ENCODE assay signal across 9 cellular contexts in genomic region chr19:49018388-49019241, GRCh38. TPM values are rescaled to one million over a fixed set of nuclear protein-coding genes. Genes with fewer than 3 reads are reported as not detected.
DNase-seq lines count a peak whose midpoint lies in the region; ATAC-seq, FAIRE-seq and TF ChIP-seq lines count a peak whose summit lies in the region.
"Not testable (repeated sequence)": the region's sequence is repeated elsewhere in the genome, so short reads cannot be mapped to it uniquely, and the experiment has no call there.
"Had no signal": no experiment of that assay in that cellular context is flagged by ENCODE, and none has a peak within 500 bp of the region (broad histone marks: within the 10 kb centered on the region; RNA-seq: fewer than 3 reads in every experiment).

No MANE protein-coding gene starts in this region.

- DNase-seq in AG09309 (ENCODE audit: low read depth); GM19239 (ENCODE audit: insufficient read length, low spot score); OCI-LY7 (ENCODE audit: low spot score); hepatocyte (ENCODE audit: low spot score): not testable (repeated sequence)
- peak; percentile 36 for DNase-seq in activated T-cell treated with anti-CD3 and anti-CD28 coated beads, Interleukin-2, amount 50 U/mL, for 1 hour
- DNase-seq in colonic mucosa = peak; percentile 32
- peak in 3 of 10 donors; percentile 33 to 48 (median 40) for DNase-seq in naive thymus-derived CD8-positive, alpha-beta T cell

- peaks cover 43% of the 10 kb centered on the region for H3K4me1 ChIP-seq in OCI-LY7 (ENCODE audit: insufficient read depth, low read length, poor library complexity, severe bottlenecking)
- H3K4me1 ChIP-seq in colonic mucosa; hepatocyte (ENCODE audit: insufficient read depth): not testable (repeated sequence)

- intact Hi-C loops in OCI-LY7 (cut with micrococcal nuclease; ENCODE audit: unreplicated experiment); colonic mucosa (cut with DNase I): not testable (repeated sequence)

- not testable (repeated sequence) for BruUV-seq in OCI-LY7 (replicated peaks; lab: Mats Ljungman, UMichigan)

- peaks cover 28% of the 10 kb centered on the region for H3K36me3 ChIP-seq in OCI-LY7 (ENCODE audit: insufficient read depth, low read length)
- not testable (repeated sequence) for H3K36me3 ChIP-seq in colonic mucosa; hepatocyte (replicated peaks; ENCODE audit: insufficient read depth, low read depth)

- TF ChIP-seq CTCF in AG09309 (IDR thresholded peaks at IDR 0.05; ENCODE audit: control insufficient read depth, insufficient read depth, low read depth, low read length, missing control alignments); OCI-LY7 (conservative IDR thresholded peaks at IDR 0.05; ENCODE audit: low read length); colonic mucosa (IDR thresholded peaks at IDR 0.05); hepatocyte (IDR thresholded peaks at IDR 0.05; ENCODE audit: poor library complexity): not testable (repeated sequence)

- not testable (repeated sequence) for H3K79me2 ChIP-seq in OCI-LY7 (ENCODE audit: insufficient read depth, low read depth, low read length); hepatocyte

- CTCF ChIA-PET in OCI-LY7 (lab: Charles Lee; ENCODE audit: unreplicated experiment) = not testable (repeated sequence)

- peak; percentile 32 to 34 for ATAC-seq in naive thymus-derived CD8-positive, alpha-beta T cell
- ATAC-seq in stimulated activated memory B cell treated with anti-CD40 and anti-IgM and Interleukin-4, amounts not matched to agents 10 μg/mL and 1 μg/mL and 100 μg/mL, for 72 hours = not testable (repeated sequence)

- peaks cover 10 to 35% (median 24%) of the 10 kb centered on the region in 4 donors for H3K4me1 Mint-ChIP-seq in naive thymus-derived CD8-positive, alpha-beta T cell
- peaks cover 30% of the 10 kb centered on the region for H3K4me1 Mint-ChIP-seq in stimulated activated memory B cell treated with anti-CD40 and anti-IgM and Interleukin-4, amounts not matched to agents 10 μg/mL and 1 μg/mL and 100 μg/mL, for 72 hours

- H2AFZ ChIP-seq in OCI-LY7 (ENCODE audit: low read length) = not testable (repeated sequence)
- H2AFZ ChIP-seq in hepatocyte = peak overlapping the region; percentile 6

- H3K4me3 ChIP-seq in AG09309 (ENCODE audit: control insufficient read depth, low read depth, low read length) (peak overlapping the region; percentile 39), OCI-LY7 (ENCODE audit: low read depth, low read length, poor library complexity, severe bottlenecking) (peak overlapping the region; percentile 45), colonic mucosa (peak overlapping the region; percentile 31)
- H3K4me3 ChIP-seq in hepatocyte = not testable (repeated sequence)

- peak; percentile 77 for FAIRE-seq in GM19239 (lab: Jason Lieb, UNC)

- not testable (repeated sequence) for H3K27me3 Mint-ChIP-seq in naive thymus-derived CD8-positive, alpha-beta T cell; stimulated activated memory B cell treated with anti-CD40 and anti-IgM and Interleukin-4, amounts not matched to agents 10 μg/mL and 1 μg/mL and 100 μg/mL, for 72 hours

- H3K27ac Mint-ChIP-seq in naive thymus-derived CD8-positive, alpha-beta T cell = peak overlapping the region in 8 of 10 donors; percentile 40 to 85 (median 67)
- peak overlapping the region; percentile 61 for H3K27ac Mint-ChIP-seq in stimulated activated memory B cell treated with anti-CD40 and anti-IgM and Interleukin-4, amounts not matched to agents 10 μg/mL and 1 μg/mL and 100 μg/mL, for 72 hours

- not testable (repeated sequence) for H3K27ac ChIP-seq in OCI-LY7 (ENCODE audit: low read depth, low read length, poor library complexity, severe bottlenecking); colonic mucosa; hepatocyte

- H3K9me3 Mint-ChIP-seq in naive thymus-derived CD8-positive, alpha-beta T cell; stimulated activated memory B cell treated with anti-CD40 and anti-IgM and Interleukin-4, amounts not matched to agents 10 μg/mL and 1 μg/mL and 100 μg/mL, for 72 hours: not testable (repeated sequence)

- not testable (repeated sequence) for H3K9me3 ChIP-seq in OCI-LY7 (ENCODE audit: low read length); colonic mucosa; hepatocyte (ENCODE audit: low read depth)

- H3K9me2 ChIP-seq in OCI-LY7 (ENCODE audit: insufficient read depth, low read length); hepatocyte (replicated peaks; ENCODE audit: insufficient read depth): not testable (repeated sequence)

- H3K9ac ChIP-seq in colonic mucosa (ENCODE audit: low read depth in 2 of 2, low read length in 2 of 2) = peak overlapping the region; percentile 46 to 56

- not testable (repeated sequence) for H3K27me3 ChIP-seq in colonic mucosa
- H3K27me3 ChIP-seq in hepatocyte = peaks cover 27% of the 10 kb centered on the region

- peak overlapping the region; percentile 81 to 95 (median 90) for H3K4me3 Mint-ChIP-seq in naive thymus-derived CD8-positive, alpha-beta T cell
- H3K4me3 Mint-ChIP-seq in stimulated activated memory B cell treated with anti-CD40 and anti-IgM and Interleukin-4, amounts not matched to agents 10 μg/mL and 1 μg/mL and 100 μg/mL, for 72 hours = peak overlapping the region; percentile 78

- H3K36me3 Mint-ChIP-seq in naive thymus-derived CD8-positive, alpha-beta T cell = not testable (repeated sequence)
- peaks cover 14% of the 10 kb centered on the region for H3K36me3 Mint-ChIP-seq in stimulated activated memory B cell treated with anti-CD40 and anti-IgM and Interleukin-4, amounts not matched to agents 10 μg/mL and 1 μg/mL and 100 μg/mL, for 72 hours

- H3K4me2 ChIP-seq in OCI-LY7 (ENCODE audit: low read length) (peak overlapping the region; percentile 74; the same call in 1 of the 2 replicates), hepatocyte (peak overlapping the region; percentile 91)

- 64% methylated on average over 42 of the region's 50 CpGs for WGBS in hepatocyte (ENCODE audit: low lambda C conversion rate, missing lambda C conversion rate)

- POLR2A ChIA-PET in OCI-LY7 (lab: Charles Lee) = not testable (repeated sequence)
- POLR2A ChIA-PET in naive thymus-derived CD8-positive, alpha-beta T cell (lab: Charles Lee) = interaction anchor here (0.6 to 1.4 kb wide), 3 partner anchors 25 to 915 kb away, joined by 3 to 19 read pairs (median 4); partner anchors contain the start of genes GYS1 and RUVBL2

- H4K20me1 ChIP-seq in OCI-LY7 (ENCODE audit: insufficient read depth, low read length); hepatocyte (ENCODE audit: insufficient read depth, poor library complexity, severe bottlenecking): not testable (repeated sequence)

RNA-seq across cellular contexts. Expression of gene LHB, which starts 1.7 kb away (rescaled TPM):
- 1.1 TPM in 1 of 2 replicates, not detected in the other for total RNA-seq in OCI-LY7 (2014; rRNA removed; shearing (Covaris generic))
- not detected in 2 replicates for total RNA-seq in OCI-LY7 (2022)
- not detected for total RNA-seq in colonic mucosa
- total RNA-seq in hepatocyte = not detected in 2 replicates
- not detected in 2 replicates for polyA plus RNA-seq in hepatocyte
- total RNA-seq in naive thymus-derived CD8-positive, alpha-beta T cell = not detected
- not detected for polyA plus RNA-seq in naive thymus-derived CD8-positive, alpha-beta T cell
- total RNA-seq: temporal lobe had no signal

RNA-seq across cellular contexts. Expression of gene CGB3, which starts 5.5 kb away (rescaled TPM):
- not detected in 2 replicates for total RNA-seq in OCI-LY7 (2014; rRNA removed; shearing (Covaris generic))
- total RNA-seq in OCI-LY7 (2022) (not detected in 2 replicates), colonic mucosa (not detected), hepatocyte (1.1 TPM in 1 of 2 replicates, not detected in the other)
- not detected in 2 replicates for polyA plus RNA-seq in hepatocyte
- total RNA-seq in naive thymus-derived CD8-positive, alpha-beta T cell = not detected
- not detected for polyA plus RNA-seq in naive thymus-derived CD8-positive, alpha-beta T cell
- total RNA-seq: temporal lobe had no signal

RNA-seq across cellular contexts. Expression of gene CGB2, which starts 13.1 kb away (rescaled TPM):
- not detected in 2 replicates for total RNA-seq in OCI-LY7 (2014; rRNA removed; shearing (Covaris generic))
- total RNA-seq in OCI-LY7 (2022) (not detected in 2 replicates), colonic mucosa (not detected), hepatocyte (not detected in 2 replicates)
- not detected in 2 replicates for polyA plus RNA-seq in hepatocyte
- not detected for total RNA-seq in naive thymus-derived CD8-positive, alpha-beta T cell
- polyA plus RNA-seq in naive thymus-derived CD8-positive, alpha-beta T cell = not detected
- total RNA-seq: temporal lobe had no signal

RNA-seq across cellular contexts. Expression of gene CGB1, which starts 18.1 kb away (rescaled TPM):
- not detected in 2 replicates for total RNA-seq in OCI-LY7 (2014; rRNA removed; shearing (Covaris generic))
- not detected in 2 replicates for total RNA-seq in OCI-LY7 (2022)
- not detected for total RNA-seq in colonic mucosa
- total RNA-seq in hepatocyte = not detected in 2 replicates
- polyA plus RNA-seq in hepatocyte = 0.52 TPM in 1 of 2 replicates, not detected in the other
- not detected for total RNA-seq in naive thymus-derived CD8-positive, alpha-beta T cell
- polyA plus RNA-seq in naive thymus-derived CD8-positive, alpha-beta T cell = not detected
- total RNA-seq: temporal lobe had no signal

RNA-seq across cellular contexts. Expression of gene RUVBL2, which starts 24.9 kb away (rescaled TPM):
- 265 and 272 TPM in 2 replicates for total RNA-seq in OCI-LY7 (2014; rRNA removed; shearing (Covaris generic))
- total RNA-seq in OCI-LY7 (2022) (125 and 146 TPM in 2 replicates), colonic mucosa (100 to 1,000 TPM in 1 of 2 donors, 10 to 100 TPM in 1; 54.1 to 151 TPM), hepatocyte (62.9 and 72.1 TPM in 2 replicates)
- polyA plus RNA-seq in hepatocyte = 79.6 and 84.9 TPM in 2 replicates
- total RNA-seq in naive thymus-derived CD8-positive, alpha-beta T cell = 10 to 100 TPM; 30.4 to 32.0 TPM
- polyA plus RNA-seq in naive thymus-derived CD8-positive, alpha-beta T cell = 10 to 100 TPM; 47.5 to 66.1 (median 62.0) TPM
